In genomic region chr16:67179421-67180080, GRCh38 we compare ENCODE assay signal across 1 cellular context.
TF ChIP-seq lines count a peak whose summit lies in the region.

No MANE protein-coding gene starts in this region.

TF ChIP-seq in HepG2, 621 proteins besides CTCF, POLR2A, EP300 and RAD21 (continued from another document):
- TF ChIP-seq THAP7 (CRISPR knock-in tag; IDR thresholded peaks at IDR 0.05) (no peak), ZNF274 (CRISPR knock-in tag; IDR thresholded peaks at IDR 0.05) (0 out of 2 replicates have a peak, but pooled peaks have one; percentile 36), ZNF644 (CRISPR knock-in tag; IDR thresholded peaks at IDR 0.05; ENCODE audit: low read depth) (no peak), NONO (IDR thresholded peaks at IDR 0.05) (no peak), NONO (CRISPR knock-in tag; conservative IDR thresholded peaks at IDR 0.05) (0 out of 2 replicates have a peak, but pooled peaks have one; percentile 33), MAFK (conservative IDR thresholded peaks at IDR 0.05 in 1 of 2, IDR thresholded peaks at IDR 0.05 in 1 of 2; ENCODE audit: low read length in 2 of 2) (no peak), ZBTB33 (CRISPR knock-in tag; IDR thresholded peaks at IDR 0.05) (peak; percentile 37; the same call in 1 of the 2 replicates), ZNF773 (CRISPR knock-in tag; IDR thresholded peaks at IDR 0.05; ENCODE audit: borderline replicate concordance) (no peak), ZNF777 (CRISPR knock-in tag; IDR thresholded peaks at IDR 0.05) (no peak), FOXM1 (CRISPR knock-in tag; IDR thresholded peaks at IDR 0.05) (no peak), U2AF2 (IDR thresholded peaks at IDR 0.05; ENCODE audit: low read depth, low read length) (no peak), MTA1 (CRISPR knock-in tag; IDR thresholded peaks at IDR 0.05; ENCODE audit: borderline replicate concordance) (0 out of 2 replicates have a peak, but pooled peaks have one; percentile 23), SOX13 (IDR thresholded peaks at IDR 0.05) (no peak), SOX13 (CRISPR knock-in tag; conservative IDR thresholded peaks at IDR 0.05 in 1 of 2, IDR thresholded peaks at IDR 0.05 in 1 of 2) (no peak), STAG1 (CRISPR knock-in tag; IDR thresholded peaks at IDR 0.05) (peak; percentile 40), ZNF576 (CRISPR knock-in tag; IDR thresholded peaks at IDR 0.05) (no peak), CENPBD1 (CRISPR knock-in tag; IDR thresholded peaks at IDR 0.05; ENCODE audit: borderline replicate concordance, low read depth) (no peak), ZNF331 (CRISPR knock-in tag; IDR thresholded peaks at IDR 0.05) (peak; percentile 85)
- TF ChIP-seq, protein P1, sequence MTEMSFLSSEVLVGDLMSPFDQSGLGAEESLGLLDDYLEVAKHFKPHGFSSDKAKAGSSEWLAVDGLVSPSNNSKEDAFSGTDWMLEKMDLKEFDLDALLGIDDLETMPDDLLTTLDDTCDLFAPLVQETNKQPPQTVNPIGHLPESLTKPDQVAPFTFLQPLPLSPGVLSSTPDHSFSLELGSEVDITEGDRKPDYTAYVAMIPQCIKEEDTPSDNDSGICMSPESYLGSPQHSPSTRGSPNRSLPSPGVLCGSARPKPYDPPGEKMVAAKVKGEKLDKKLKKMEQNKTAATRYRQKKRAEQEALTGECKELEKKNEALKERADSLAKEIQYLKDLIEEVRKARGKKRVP (CRISPR knock-in tag; IDR thresholded peaks at IDR 0.05) = peak in 1 of 2 experiments; percentile 25; a peak in 1 of 4 replicates
- TF ChIP-seq, protein P2, sequence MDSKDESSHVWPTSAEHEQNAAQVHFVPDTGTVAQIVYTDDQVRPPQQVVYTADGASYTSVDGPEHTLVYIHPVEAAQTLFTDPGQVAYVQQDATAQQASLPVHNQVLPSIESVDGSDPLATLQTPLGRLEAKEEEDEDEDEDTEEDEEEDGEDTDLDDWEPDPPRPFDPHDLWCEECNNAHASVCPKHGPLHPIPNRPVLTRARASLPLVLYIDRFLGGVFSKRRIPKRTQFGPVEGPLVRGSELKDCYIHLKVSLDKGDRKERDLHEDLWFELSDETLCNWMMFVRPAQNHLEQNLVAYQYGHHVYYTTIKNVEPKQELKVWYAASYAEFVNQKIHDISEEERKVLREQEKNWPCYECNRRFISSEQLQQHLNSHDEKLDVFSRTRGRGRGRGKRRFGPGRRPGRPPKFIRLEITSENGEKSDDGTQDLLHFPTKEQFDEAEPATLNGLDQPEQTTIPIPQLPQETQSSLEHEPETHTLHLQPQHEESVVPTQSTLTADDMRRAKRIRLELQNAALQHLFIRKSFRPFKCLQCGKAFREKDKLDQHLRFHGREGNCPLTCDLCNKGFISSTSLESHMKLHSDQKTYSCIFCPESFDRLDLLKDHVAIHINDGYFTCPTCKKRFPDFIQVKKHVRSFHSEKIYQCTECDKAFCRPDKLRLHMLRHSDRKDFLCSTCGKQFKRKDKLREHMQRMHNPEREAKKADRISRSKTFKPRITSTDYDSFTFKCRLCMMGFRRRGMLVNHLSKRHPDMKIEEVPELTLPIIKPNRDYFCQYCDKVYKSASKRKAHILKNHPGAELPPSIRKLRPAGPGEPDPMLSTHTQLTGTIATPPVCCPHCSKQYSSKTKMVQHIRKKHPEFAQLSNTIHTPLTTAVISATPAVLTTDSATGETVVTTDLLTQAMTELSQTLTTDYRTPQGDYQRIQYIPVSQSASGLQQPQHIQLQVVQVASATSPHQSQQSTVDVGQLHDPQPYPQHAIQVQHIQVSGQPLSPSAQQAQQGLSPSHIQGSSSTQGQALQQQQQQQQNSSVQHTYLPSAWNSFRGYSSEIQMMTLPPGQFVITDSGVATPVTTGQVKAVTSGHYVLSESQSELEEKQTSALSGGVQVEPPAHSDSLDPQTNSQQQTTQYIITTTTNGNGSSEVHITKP (CRISPR knock-in tag; IDR thresholded peaks at IDR 0.05; ENCODE audit: low read depth) = no peak
- TF ChIP-seq, protein P3, sequence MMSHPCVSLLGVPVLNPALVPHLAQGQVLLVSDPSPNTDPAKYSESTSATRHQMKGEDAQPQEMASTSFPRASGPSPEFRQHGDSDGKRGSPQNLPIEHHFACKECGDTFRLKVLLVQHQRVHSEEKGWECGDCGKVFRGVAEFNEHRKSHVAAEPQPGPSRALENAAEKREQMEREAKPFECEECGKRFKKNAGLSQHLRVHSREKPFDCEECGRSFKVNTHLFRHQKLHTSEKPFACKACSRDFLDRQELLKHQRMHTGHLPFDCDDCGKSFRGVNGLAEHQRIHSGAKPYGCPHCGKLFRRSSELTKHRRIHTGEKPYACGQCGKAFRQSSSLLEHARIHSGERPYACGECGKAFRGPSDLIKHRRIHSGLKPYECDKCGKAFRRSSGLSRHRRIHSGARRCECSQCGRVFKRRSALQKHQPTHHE (CRISPR knock-in tag; IDR thresholded peaks at IDR 0.05; ENCODE audit: borderline replicate concordance) = no peak
